17 cellular contexts compared by ENCODE assay signal in the genomic region with DNA sequence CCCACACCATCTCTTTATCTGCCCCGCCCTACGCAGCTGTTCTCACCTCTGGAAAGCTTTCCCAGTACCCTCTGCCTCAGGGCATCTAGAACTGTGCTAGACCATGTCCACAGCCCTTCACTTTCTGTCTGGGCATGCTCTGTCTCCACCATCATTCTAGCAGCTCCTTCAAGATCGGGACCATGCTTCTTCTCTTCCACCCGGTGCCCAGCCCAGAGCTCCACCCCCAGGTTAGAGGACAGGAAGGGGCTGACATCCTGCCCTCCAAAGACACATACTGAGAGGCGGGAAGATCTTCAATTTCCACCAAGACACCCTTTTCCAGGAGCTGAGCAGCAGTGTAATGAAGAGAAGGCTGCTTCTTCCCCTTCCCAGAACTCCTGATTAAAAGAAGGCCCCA. TPM values are rescaled to one million over a fixed set of nuclear protein-coding genes. Genes with fewer than 3 reads are reported as not detected.
A peak's percentile ranks its signal among the peaks of the same experiment; 100 is the strongest.
DNase-seq lines count a peak whose midpoint lies in the region; ATAC-seq and TF ChIP-seq lines count a peak whose summit lies in the region.
"Had no signal": no experiment of that assay in that cellular context is flagged by ENCODE, and none has a peak within 500 bp of the region (broad histone marks: within the 10 kb centered on the region; RNA-seq: fewer than 3 reads in every experiment).

No MANE protein-coding gene starts in this region.

- H4K20me1 ChIP-seq in mammary epithelial cell (ENCODE audit: insufficient read depth, low read length) = no peaks in the 10 kb centered on the region

- no peak overlapping the region for H3K9ac ChIP-seq in mammary epithelial cell (ENCODE audit: insufficient read depth, low read length)

- H3K4me2 ChIP-seq in mammary epithelial cell (ENCODE audit: insufficient read depth, low read depth, low read length) = no peak overlapping the region

- H3K4me3 Mint-ChIP-seq in activated CD8-positive, alpha-beta memory T cell treated with anti-CD3 and anti-CD28 coated beads, Interleukin-2, amount 10 ng/mL, durations not matched to agents 7 days and 5 days = peak overlapping the region; percentile 52
- no peak overlapping the region for H3K4me3 Mint-ChIP-seq in CD4-positive, alpha-beta T cell
- peak overlapping the region in 1 of 3 donors; percentile 43 for H3K4me3 Mint-ChIP-seq in T-cell
- peak overlapping the region in 9 of 10 donors; percentile 9 to 75 (median 51) for H3K4me3 Mint-ChIP-seq in naive thymus-derived CD8-positive, alpha-beta T cell

- peak overlapping the region; percentile 65 for H3K27ac Mint-ChIP-seq in activated CD8-positive, alpha-beta memory T cell treated with anti-CD3 and anti-CD28 coated beads, Interleukin-2, amount 10 ng/mL, durations not matched to agents 7 days and 5 days
- no peak overlapping the region for H3K27ac Mint-ChIP-seq in CD4-positive, alpha-beta T cell
- no peak overlapping the region for H3K27ac Mint-ChIP-seq in T-cell
- H3K27ac Mint-ChIP-seq in naive thymus-derived CD8-positive, alpha-beta T cell = peak overlapping the region in 9 of 10 donors; percentile 20 to 86 (median 40)

- H3K9me3 Mint-ChIP-seq in activated CD8-positive, alpha-beta memory T cell treated with anti-CD3 and anti-CD28 coated beads, Interleukin-2, amount 10 ng/mL, durations not matched to agents 7 days and 5 days (ENCODE audit: low read depth) = no peaks in the 10 kb centered on the region
- no peaks in the 10 kb centered on the region for H3K9me3 Mint-ChIP-seq in CD4-positive, alpha-beta T cell
- no peaks in the 10 kb centered on the region for H3K9me3 Mint-ChIP-seq in T-cell
- H3K9me3 Mint-ChIP-seq in naive thymus-derived CD8-positive, alpha-beta T cell = no peaks in the 10 kb centered on the region

- no peaks in the 10 kb centered on the region for H3K4me1 ChIP-seq in mammary epithelial cell (ENCODE audit: insufficient read depth, low read length)

- TF ChIP-seq CTCF in CD4-positive, alpha-beta T cell (IDR thresholded peaks at IDR 0.05) = no peak
- TF ChIP-seq CTCF in mammary epithelial cell (conservative IDR thresholded peaks at IDR 0.05 in 1 of 2, IDR thresholded peaks at IDR 0.05 in 1 of 2; ENCODE audit: extremely low read depth in 1 of 2, insufficient read depth in 1 of 2, low read depth in 1 of 2, low read length in 2 of 2) = no peak

- peaks cover 44% of the 10 kb centered on the region for H3K4me1 Mint-ChIP-seq in activated CD8-positive, alpha-beta memory T cell treated with anti-CD3 and anti-CD28 coated beads, Interleukin-2, amount 10 ng/mL, durations not matched to agents 7 days and 5 days
- H3K4me1 Mint-ChIP-seq in CD4-positive, alpha-beta T cell (ENCODE audit: low read depth) = peaks cover 38% of the 10 kb centered on the region
- peaks cover 35 to 42% (median 35%) of the 10 kb centered on the region in 3 donors for H3K4me1 Mint-ChIP-seq in T-cell
- H3K4me1 Mint-ChIP-seq in naive thymus-derived CD8-positive, alpha-beta T cell = peaks cover 29 to 48% (median 46%) of the 10 kb centered on the region in 4 donors

- H3K36me3 ChIP-seq in mammary epithelial cell (ENCODE audit: insufficient read depth, low read length) = peaks cover 18% of the 10 kb centered on the region

- in situ Hi-C loops in mammary epithelial cell (cut with MboI; ENCODE audit: low sequenced_read_pairs in 2 of 2) = no loop called here

- dilution Hi-C loops in mammary epithelial cell (cut with HindIII; ENCODE audit: low sequenced_read_pairs) = loop anchor here (5.0 to 10.0 kb wide), 2 partner anchors 63 to 96 kb away; no protein-coding TSS in a partner anchor

- H3K79me2 ChIP-seq in mammary epithelial cell (ENCODE audit: insufficient read depth, low read length) = no peaks in the 10 kb centered on the region

- no peaks in the 10 kb centered on the region for H3K27me3 ChIP-seq in CD4-positive, alpha-beta T cell (ENCODE audit: control insufficient read depth, insufficient read depth, low read length)
- no peaks in the 10 kb centered on the region for H3K27me3 ChIP-seq in mammary epithelial cell (ENCODE audit: insufficient read depth, low read length)

- CTCF ChIA-PET in activated CD8-positive, alpha-beta memory T cell treated with anti-CD3 and anti-CD28 coated beads, Interleukin-2, amount 10 ng/mL, durations not matched to agents 7 days and 5 days (lab: Charles Lee) = interaction anchor here (0.7 to 1.8 kb wide), 8 partner anchors 11 to 143 kb away, joined by 3 to 10 read pairs (median 3); no protein-coding TSS in a partner anchor
- CTCF ChIA-PET in CD4-positive, alpha-beta T cell (lab: Charles Lee) = interaction anchor here (1.1 to 4.0 kb wide), 2 partner anchors 48 to 142 kb away, joined by 3 to 21 read pairs; no protein-coding TSS in a partner anchor
- CTCF ChIA-PET in T-cell (lab: Charles Lee) = interaction anchor here in 1 of 2 donors (1.0 kb wide), 1 partner anchor 47 kb away, joined by 3 read pairs; no protein-coding TSS in a partner anchor
- CTCF ChIA-PET in mammary epithelial cell (lab: Charles Lee; ENCODE audit: low non-redundant PET) = no interaction called here

- H3K27ac ChIP-seq in CD4-positive, alpha-beta T cell (ENCODE audit: low read depth, low read length) = no peak overlapping the region
- H3K27ac ChIP-seq in mammary epithelial cell (ENCODE audit: insufficient read depth, low read depth, low read length) = no peak overlapping the region
- H3K27ac ChIP-seq: HL-60 had no signal

- H2AFZ ChIP-seq in mammary epithelial cell (ENCODE audit: low read depth, low read length) = no peak overlapping the region

- H3K9me3 ChIP-seq in CD4-positive, alpha-beta T cell (ENCODE audit: control insufficient read depth, low read length) = no peaks in the 10 kb centered on the region
- no peaks in the 10 kb centered on the region for H3K9me3 ChIP-seq in mammary epithelial cell (replicated peaks; ENCODE audit: insufficient read depth, low read length)

- peaks cover 26% of the 10 kb centered on the region for H3K36me3 Mint-ChIP-seq in activated CD8-positive, alpha-beta memory T cell treated with anti-CD3 and anti-CD28 coated beads, Interleukin-2, amount 10 ng/mL, durations not matched to agents 7 days and 5 days
- no peaks in the 10 kb centered on the region for H3K36me3 Mint-ChIP-seq in CD4-positive, alpha-beta T cell (ENCODE audit: low read depth)
- no peaks in the 10 kb centered on the region for H3K36me3 Mint-ChIP-seq in T-cell
- H3K36me3 Mint-ChIP-seq in naive thymus-derived CD8-positive, alpha-beta T cell = no peaks in the 10 kb centered on the region

- no peak overlapping the region for H3K4me3 ChIP-seq in mammary epithelial cell (replicated peaks in 1 of 3; ENCODE audit: insufficient read depth in 1 of 3, low read depth in 2 of 3, low read length in 3 of 3)
- H3K4me3 ChIP-seq: K562 had no signal

- no TSS peak for BruUV-seq in mammary epithelial cell (replicated peaks; lab: Mats Ljungman, UMichigan)

- no peaks in the 10 kb centered on the region for H3K27me3 Mint-ChIP-seq in activated CD8-positive, alpha-beta memory T cell treated with anti-CD3 and anti-CD28 coated beads, Interleukin-2, amount 10 ng/mL, durations not matched to agents 7 days and 5 days
- H3K27me3 Mint-ChIP-seq in CD4-positive, alpha-beta T cell = no peaks in the 10 kb centered on the region
- H3K27me3 Mint-ChIP-seq in T-cell = no peaks in the 10 kb centered on the region
- no peaks in the 10 kb centered on the region for H3K27me3 Mint-ChIP-seq in naive thymus-derived CD8-positive, alpha-beta T cell

- POLR2A ChIA-PET in CD4-positive, alpha-beta T cell (lab: Charles Lee) = interaction anchor here (1.6 kb wide), 1 partner anchor 27 kb away, joined by 12 read pairs; the partner anchor contains the start of gene MEF2D
- POLR2A ChIA-PET in T-cell (lab: Charles Lee) = interaction anchor here in 1 of 2 donors (0.6 kb wide), 1 partner anchor 41 kb away, joined by 4 read pairs; no protein-coding TSS in a partner anchor
- POLR2A ChIA-PET in naive thymus-derived CD8-positive, alpha-beta T cell (lab: Charles Lee) = interaction anchor here (0.5 to 2.8 kb wide), 7 partner anchors 21 to 459 kb away, joined by 3 to 22 read pairs (median 4); partner anchors contain the start of gene MEF2D

- DNase-seq in activated CD8-positive, alpha-beta memory T cell treated with anti-CD3 and anti-CD28 coated beads, Interleukin-2, amount 10 ng/mL, durations not matched to agents 7 days and 5 days = no peak
- no peak for DNase-seq in activated CD8-positive, alpha-beta memory T cell treated with anti-CD3 and anti-CD28 coated beads, Interleukin-2, amount 50 U/mL, for 4 hours
- DNase-seq in CD4-positive, alpha-beta T cell = no peak
- DNase-seq in T-cell (peak in 1 of 34 experiments; percentile 29), GOT3 (lab: John Stamatoyannopoulos, UW) (no peak), D341Med (ENCODE audit: low spot score) (no peak), mammary epithelial cell (no peak)
- peak in 2 of 10 donors; percentile 23 to 26 for DNase-seq in naive thymus-derived CD8-positive, alpha-beta T cell
- DNase-seq: NCI-H1092; NCI-H345; NCI-H526 treated with DMSO at 0.1 percent for 48 hours; NK-92 treated with Interleukin-12 subunit alpha and Interleukin-12 subunit beta, amount 100 ng/mL, for 24 hours had no signal

- intact Hi-C loops in CD4-positive, alpha-beta T cell (cut with DNase I, micrococcal nuclease) = no loop called here
- intact Hi-C loops in mammary epithelial cell (cut with micrococcal nuclease) = no loop called here

- WGBS in mammary epithelial cell (ENCODE audit: low coverage, missing lambda C conversion rate) = 88% methylated on average over 5 of the region's 5 CpGs

- ATAC-seq in activated CD8-positive, alpha-beta memory T cell treated with anti-CD3 and anti-CD28 coated beads, Interleukin-2, amount 10 ng/mL, durations not matched to agents 7 days and 5 days = no peak
- peak; percentile 19 for ATAC-seq in CD4-positive, alpha-beta T cell (ENCODE audit: poor library complexity)
- ATAC-seq in T-cell (replicated peaks in 1 of 4) = peak; percentile 35 to 51 (median 40)
- ATAC-seq in naive thymus-derived CD8-positive, alpha-beta T cell = peak; percentile 47 to 50
- ATAC-seq: K562 had no signal

RNA-seq across cellular contexts. Expression of gene MEF2D, which starts 27.7 kb away (rescaled TPM):
- 10 to 100 TPM; 57.1 to 63.1 TPM for total RNA-seq in activated CD8-positive, alpha-beta memory T cell treated with anti-CD3 and anti-CD28 coated beads, Interleukin-2, amount 10 ng/mL, durations not matched to agents 7 days and 5 days
- 100 to 1,000 TPM; 155 to 162 TPM for total RNA-seq in CD4-positive, alpha-beta T cell
- total RNA-seq in T-cell = 100 to 1,000 TPM in 2 of 5 donors, 10 to 100 TPM in 3; 60.7 to 133 (median 79.3) TPM
- total RNA-seq in naive thymus-derived CD8-positive, alpha-beta T cell = 10 to 100 TPM; 69.4 to 73.2 TPM
- polyA plus RNA-seq in naive thymus-derived CD8-positive, alpha-beta T cell = 10 to 100 TPM in 1 of 3 donors, 1 to 10 TPM in 2; 6.4 to 12.6 (median 6.7) TPM
- 10 to 100 TPM in 1 of 2 donors, 1 to 10 TPM in 1; 9.2 to 34.3 TPM for total RNA-seq in mammary epithelial cell
- polyA plus RNA-seq in mammary epithelial cell = 11.4 TPM
- 9.6 TPM for polyA minus RNA-seq in mammary epithelial cell

RNA-seq across cellular contexts. Expression of gene IQGAP3, which starts 44.1 kb away (rescaled TPM):
- total RNA-seq in activated CD8-positive, alpha-beta memory T cell treated with anti-CD3 and anti-CD28 coated beads, Interleukin-2, amount 10 ng/mL, durations not matched to agents 7 days and 5 days = 10 to 100 TPM; 24.3 to 31.3 TPM
- not detected for total RNA-seq in CD4-positive, alpha-beta T cell
- under 1 TPM in 4 of 5 donors, not detected in 1; 0.13 to 0.19 (median 0.18) TPM for total RNA-seq in T-cell
- under 1 TPM in 1 of 2 experiments, not detected in 1; 0.08 TPM for total RNA-seq in naive thymus-derived CD8-positive, alpha-beta T cell
- polyA plus RNA-seq in naive thymus-derived CD8-positive, alpha-beta T cell = not detected
- total RNA-seq in mammary epithelial cell = 10 to 100 TPM in 1 of 2 donors, 1 to 10 TPM in 1; 1.3 to 35.7 TPM
- polyA plus RNA-seq in mammary epithelial cell = 16.6 TPM
- polyA minus RNA-seq in mammary epithelial cell = 56.3 TPM

RNA-seq across cellular contexts. Expression of gene TTC24, which starts 51.3 kb away (rescaled TPM):
- total RNA-seq in activated CD8-positive, alpha-beta memory T cell treated with anti-CD3 and anti-CD28 coated beads, Interleukin-2, amount 10 ng/mL, durations not matched to agents 7 days and 5 days = 10 to 100 TPM; 12.6 to 16.9 TPM
- total RNA-seq in CD4-positive, alpha-beta T cell = 1 to 10 TPM; 5.7 to 8.1 TPM
- total RNA-seq in T-cell (10 to 100 TPM in 4 of 5 donors, 1 to 10 TPM in 1; 9.9 to 43.6 (median 16.4) TPM), mammary epithelial cell (not detected)
- 10 to 100 TPM; 41.3 to 44.3 TPM for total RNA-seq in naive thymus-derived CD8-positive, alpha-beta T cell
- polyA plus RNA-seq in naive thymus-derived CD8-positive, alpha-beta T cell = 1 to 10 TPM; 3.8 to 6.7 (median 6.7) TPM
- polyA plus RNA-seq in mammary epithelial cell = not detected
- polyA minus RNA-seq in mammary epithelial cell = not detected
- total RNA-seq: Daoy, H4, K562, M059J had no signal
- polyA plus RNA-seq: K562 had no signal

Comparison
In these comparisons a context has a peak if more than half of its experiments do, and no peak if none do; other contexts are left out.
1. H3K27ac Mint-ChIP-seq: peak in activated CD8-positive, alpha-beta memory T cell treated with anti-CD3 and anti-CD28 coated beads, Interleukin-2, amount 10 ng/mL, durations not matched to agents 7 days and 5 days (single experiment) and naive thymus-derived CD8-positive, alpha-beta T cell (9 of 10); none in CD4-positive, alpha-beta T cell (single experiment) and T-cell (0 of 2).
2. RNA of gene TTC24, which starts 51.3 kb away (total RNA-seq): 41.3 to 44.3 TPM in naive thymus-derived CD8-positive, alpha-beta T cell, 12.6 to 16.9 TPM in activated CD8-positive, alpha-beta memory T cell treated with anti-CD3 and anti-CD28 coated beads, Interleukin-2, amount 10 ng/mL, durations not matched to agents 7 days and 5 days, 9.9 to 43.6 TPM in T-cell and 5.7 to 8.1 TPM in CD4-positive, alpha-beta T cell; not detected in mammary epithelial cell; every median in the first group is over 4 times any median in the second.